1 cellular context compared by ENCODE assay signal in genomic region chr17:40283662-40284061, GRCh38.
TF ChIP-seq lines count a peak whose summit lies in the region.

No MANE protein-coding gene starts in this region.

TF ChIP-seq in GM12878, 131 proteins besides CTCF, POLR2A, EP300 and RAD21 (continues in another document):
- no peak for TF ChIP-seq BCL3 (IDR thresholded peaks at IDR 0.05; ENCODE audit: borderline replicate concordance, insufficient read depth, low read depth, low read length, poor library complexity, severe bottlenecking)
- TF ChIP-seq HDAC6 (IDR thresholded peaks at IDR 0.05; ENCODE audit: unreplicated experiment), result no peak
- TF ChIP-seq PRDM15 (CRISPR knock-in tag; IDR thresholded peaks at IDR 0.05), result no peak
- TF ChIP-seq ZNF384 (IDR thresholded peaks at IDR 0.05; ENCODE audit: borderline replicate concordance, low read depth, low read length), result no peak
- no peak for TF ChIP-seq USF2 (IDR thresholded peaks at IDR 0.05; ENCODE audit: borderline replicate concordance, low read depth, low read length)
- no peak for TF ChIP-seq BCLAF1 (IDR thresholded peaks at IDR 0.05)
- no peak for TF ChIP-seq CBX5 (IDR thresholded peaks at IDR 0.05; ENCODE audit: low read depth)
- no peak for TF ChIP-seq IRF5 (IDR thresholded peaks at IDR 0.05; ENCODE audit: borderline replicate concordance)
- TF ChIP-seq RUNX3 (IDR thresholded peaks at IDR 0.05; ENCODE audit: low read length), result peak; percentile 76; the same call in 1 of the 2 replicates
- no peak for TF ChIP-seq ZNF207 (IDR thresholded peaks at IDR 0.05; ENCODE audit: borderline replicate concordance)
- no peak for TF ChIP-seq IRF4 (IDR thresholded peaks at IDR 0.05; ENCODE audit: low read depth, low read length)
- TF ChIP-seq NBN (IDR thresholded peaks at IDR 0.05), result no peak
- no peak for TF ChIP-seq NFIC (IDR thresholded peaks at IDR 0.05; ENCODE audit: low read depth, low read length)
- TF ChIP-seq MYB (IDR thresholded peaks at IDR 0.05; ENCODE audit: borderline replicate concordance, low read depth, low read length), result no peak
- TF ChIP-seq POU2F2 (IDR thresholded peaks at IDR 0.05; ENCODE audit: borderline replicate concordance, low read depth, low read length), result no peak
- peak; percentile 92 for TF ChIP-seq MTA2 (IDR thresholded peaks at IDR 0.05; ENCODE audit: low read depth)
- no peak for TF ChIP-seq PBX3 (IDR thresholded peaks at IDR 0.05; ENCODE audit: insufficient replicate concordance, low read depth, low read length)
- TF ChIP-seq HDAC2 (IDR thresholded peaks at IDR 0.05), result no peak
- no peak for TF ChIP-seq ZZZ3 (IDR thresholded peaks at IDR 0.05; ENCODE audit: control insufficient read depth, insufficient read length, low read depth)
- no peak for TF ChIP-seq SIX5 (IDR thresholded peaks at IDR 0.05; ENCODE audit: low read depth, low read length, severe bottlenecking)
- TF ChIP-seq YBX1 (IDR thresholded peaks at IDR 0.05), result no peak
- TF ChIP-seq RBBP5 (conservative IDR thresholded peaks at IDR 0.05), result no peak
- TF ChIP-seq GABPA (IDR thresholded peaks at IDR 0.05; ENCODE audit: low read depth), result no peak
- no peak for TF ChIP-seq MXI1 (IDR thresholded peaks at IDR 0.05; ENCODE audit: low read depth, low read length)
- TF ChIP-seq IKZF2 (IDR thresholded peaks at IDR 0.05), result peak in 1 of 2 experiments; percentile 25; a peak in 2 of 4 replicates
- peak; percentile 95 for TF ChIP-seq NR2F1 (conservative IDR thresholded peaks at IDR 0.05)
- TF ChIP-seq NKRF (conservative IDR thresholded peaks at IDR 0.05), result no peak
- TF ChIP-seq YY1 (IDR thresholded peaks at IDR 0.05; ENCODE audit: low read depth, low read length), result no peak
- peak in 1 of 2 experiments; percentile 44; a peak in 2 of 4 replicates for TF ChIP-seq BHLHE40 (IDR thresholded peaks at IDR 0.05; ENCODE audit: borderline replicate concordance in 1 of 2, low read depth in 2 of 2, low read length in 1 of 2)
- TF ChIP-seq ZNF687 (IDR thresholded peaks at IDR 0.05), result peak; percentile 66; the same call in 1 of the 2 replicates
- TF ChIP-seq ASH2L (IDR thresholded peaks at IDR 0.05; ENCODE audit: borderline replicate concordance, low read depth), result no peak
- TF ChIP-seq ZNF592 (IDR thresholded peaks at IDR 0.05), result no peak
- no peak for TF ChIP-seq HCFC1 (IDR thresholded peaks at IDR 0.05; ENCODE audit: low read length)
- TF ChIP-seq ZSCAN29 (IDR thresholded peaks at IDR 0.05), result no peak
- TF ChIP-seq SREBF1 (IDR thresholded peaks at IDR 0.05; ENCODE audit: low read length), result no peak
